In genomic region chr5:1886634-1887399, GRCh38 we compare ENCODE assay signal across 19 cellular contexts. TPM values are rescaled to one million over a fixed set of nuclear protein-coding genes. Genes with fewer than 3 reads are reported as not detected.
A peak's percentile ranks its signal among the peaks of the same experiment; 100 is the strongest.
DNase-seq lines count a peak whose midpoint lies in the region; ATAC-seq and TF ChIP-seq lines count a peak whose summit lies in the region.
"Had no signal": no experiment of that assay in that cellular context is flagged by ENCODE, and none has a peak within 500 bp of the region (broad histone marks: within the 10 kb centered on the region; RNA-seq: fewer than 3 reads in every experiment).

No MANE protein-coding gene starts in this region.

- POLR2A ChIA-PET in RWPE1 (lab: Yijun Ruan, JAX; ENCODE audit: low non-redundant PET), result no interaction called here

- H3K9me3 ChIP-seq in heart right ventricle (no peaks in the 10 kb centered on the region), neuron (ENCODE audit: low read length) (no peaks in the 10 kb centered on the region)
- H3K9me3 ChIP-seq: Caco-2, sigmoid colon had no signal

- H3K4me1 ChIP-seq in heart right ventricle, result peaks cover 0 to 33% (median 24%) of the 10 kb centered on the region in 9 donors
- H3K4me1 ChIP-seq in neuron (ENCODE audit: insufficient read depth, low read length), result peaks cover 26% of the 10 kb centered on the region
- H3K4me1 ChIP-seq: Caco-2 had no signal

- H3K4me3 ChIP-seq in heart right ventricle (peak overlapping the region; percentile 37 to 59 (median 48)), neuron (ENCODE audit: low read length) (peak overlapping the region; percentile 42)
- H3K4me3 ChIP-seq: sigmoid colon had no signal

- H3K36me3 ChIP-seq in heart right ventricle (no peaks in the 10 kb centered on the region), neuron (ENCODE audit: insufficient read depth, low read length) (no peaks in the 10 kb centered on the region)
- H3K36me3 ChIP-seq: sigmoid colon had no signal

- H3K27me3 ChIP-seq in heart right ventricle (peaks cover 5 to 95% (median 82%) of the 10 kb centered on the region in 7 donors), neuron (ENCODE audit: insufficient read depth, low read length) (peaks cover 84% of the 10 kb centered on the region)

- intact Hi-C loops in heart right ventricle (cut with DNase I), result loop anchor here in 3 of 10 donors (5.0 to 10.0 kb wide), 3 partner anchors 40 to 82 kb away; partner anchors contain the start of gene NDUFS6 (in 3 of the 3)

- ATAC-seq in heart right ventricle, result peak in 4 of 8 donors; percentile 2 to 24 (median 4)
- no peak for ATAC-seq in omental fat pad (ENCODE audit: low FRiP score)
- ATAC-seq: left colon, Panc1 had no signal

- TF ChIP-seq CTCF in RWPE1 (conservative IDR thresholded peaks at IDR 0.05; ENCODE audit: low read depth) (no peak), heart right ventricle (IDR thresholded peaks at IDR 0.05) (no peak), omental fat pad (IDR thresholded peaks at IDR 0.05) (no peak)

- DNase-seq in D341Med (ENCODE audit: low spot score) (peak; percentile 48), RWPE1 (ENCODE audit: low spot score) (peak; percentile 44), heart right ventricle (peak in 1 of 2 donors; percentile 39), NK-92 (lab: John Stamatoyannopoulos, UW; ENCODE audit: unreplicated experiment) (no peak), NOMO-1 treated with dmso at 0.1 percent for 144 hours (lab: John Stamatoyannopoulos, UW; ENCODE audit: unreplicated experiment) (no peak), omental fat pad (ENCODE audit: low spot score) (no peak), H4 (ENCODE audit: low spot score) (no peak)
- DNase-seq: activated naive CD4-positive, alpha-beta T cell treated with anti-CD3 and anti-CD28 coated beads, Interleukin-2, amount 50 U/mL, for 16 hours; Caco-2; effector memory CD4-positive, alpha-beta T cell; KBM-7; left colon; naive B cell; NCI-H1436; sigmoid colon; stimulated activated naive CD4-positive, alpha-beta T cell; SW 1271 had no signal

- CTCF ChIA-PET in RWPE1 (lab: Yijun Ruan, JAX), result interaction anchor here (0.6 to 0.7 kb wide), 3 partner anchors 10 to 192 kb away, joined by 3 read pairs; no protein-coding TSS in a partner anchor

- WGBS in heart right ventricle, 2 donors, result 1% methylated on average over 88 to 107 of the region's 107 CpGs

- H2AFZ ChIP-seq in neuron (ENCODE audit: low read depth, low read length), result peak overlapping the region; percentile 35

- peak overlapping the region; percentile 96 for H3K27ac ChIP-seq in RWPE1
- peak overlapping the region in 9 of 10 donors; percentile 29 to 76 (median 61) for H3K27ac ChIP-seq in heart right ventricle
- H3K27ac ChIP-seq: sigmoid colon had no signal

RNA-seq across cellular contexts. Expression of gene IRX4, which starts 4.1 kb away (rescaled TPM):
- total RNA-seq in heart right ventricle (10 to 100 TPM in 8 of 10 donors, 1 to 10 TPM in 2; 9.7 to 19.1 (median 11.7) TPM), omental fat pad (not detected)
- polyA plus RNA-seq in heart right ventricle, result 10 to 100 TPM in 1 of 2 donors, 1 to 10 TPM in 1; 6.1 to 10.2 TPM
- not detected in 2 replicates for total RNA-seq in H4 (2014; rRNA removed; shearing (Covaris generic))
- total RNA-seq: Caco-2, left colon, sigmoid colon had no signal

Comparison
In these comparisons a context has a peak if more than half of its experiments do, and no peak if none do; other contexts are left out.
1. DNase-seq: peak in D341Med (single experiment) and RWPE1 (single experiment); none in NK-92 (single experiment), NOMO-1 treated with dmso at 0.1 percent for 144 hours (single experiment), omental fat pad (single experiment) and H4 (single experiment).
2. RNA of gene IRX4, which starts 4.1 kb away (total RNA-seq): 9.7 to 19.1 TPM in heart right ventricle; not detected in omental fat pad and not detected in H4; every median in the first group is over 10 times any median in the second.